In the genomic region with DNA sequence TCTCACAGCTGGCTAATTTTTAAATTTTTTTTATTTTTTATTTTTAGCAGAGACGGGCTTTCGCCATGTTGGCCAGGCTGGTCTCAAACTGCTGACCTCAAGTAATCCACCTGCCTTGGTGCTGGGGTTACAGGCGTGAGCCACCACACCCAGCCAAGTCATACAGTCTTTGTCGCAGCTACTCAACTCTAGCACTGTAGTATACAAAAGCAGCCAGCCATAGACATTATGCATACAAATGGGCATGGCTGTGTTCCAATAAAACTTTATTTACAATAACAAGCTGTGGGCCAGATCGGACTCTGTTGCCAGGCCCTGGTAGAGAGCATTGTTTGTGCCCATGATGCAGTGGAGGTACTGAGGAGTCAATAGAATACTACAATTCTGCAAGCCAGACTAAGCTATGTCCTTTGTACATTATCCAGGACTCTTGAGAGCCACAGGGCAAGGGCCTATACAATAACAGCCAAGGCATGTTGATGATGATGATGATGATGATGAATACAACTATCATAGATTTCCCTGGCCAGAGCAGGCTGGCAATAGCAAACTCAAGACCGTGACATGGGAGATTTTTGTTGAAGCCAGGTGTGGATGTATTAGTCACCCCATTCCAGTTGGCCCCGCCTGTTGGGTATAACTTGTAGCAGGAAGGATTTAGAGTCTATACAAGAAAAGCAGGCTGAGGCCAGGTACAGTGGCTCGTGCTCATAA, we compare ENCODE assay signal across 19 cellular contexts.
"Had no signal": no experiment of that assay in that cellular context is flagged by ENCODE, and none has a peak within 500 bp of the region (broad histone marks: within the 10 kb centered on the region; RNA-seq: fewer than 3 reads in every experiment).

No MANE protein-coding gene starts in this region.

- DNase-seq: activated CD4-positive, alpha-beta memory T cell treated with anti-CD3 and anti-CD28 coated beads for 36 hours; activated CD4-positive, alpha-beta T cell treated with anti-CD3 and anti-CD28 coated beads for 4 hours; activated CD4-positive, CD25-positive, alpha-beta regulatory T cell; activated naive CD4-positive, alpha-beta T cell treated with Interleukin-2 at 50 U/mL for 16 hours; activated naive CD8-positive, alpha-beta T cell treated with anti-CD3 and anti-CD28 coated beads for 36 hours; activated T-cell treated with anti-CD3 and anti-CD28 coated beads, Interleukin-2, amount 50 U/mL, for 48 hours; esophagus squamous epithelium; heart right ventricle; left lung; naive thymus-derived CD4-positive, alpha-beta T cell; occipital lobe; stimulated activated CD4-positive, alpha-beta T cell treated with anti-CD3 and anti-CD28 coated beads, Interleukin-2, amount 100 ng/mL, for 48 hours; stimulated activated CD8-positive, alpha-beta memory T cell treated with anti-CD3 and anti-CD28 coated beads, Interleukin-4, amount 100 ng/mL, for 48 hours; stimulated activated naive B cell treated with anti-CD40 and anti-IgM and Interleukin-4, amounts not matched to agents 10 μg/mL and 1 μg/mL and 100 μg/mL, for 72 hours; T-helper 17 cell; testis had no signal

- H3K36me3 ChIP-seq: heart right ventricle, left lung had no signal

- ATAC-seq: heart right ventricle; left lung; naive thymus-derived CD4-positive, alpha-beta T cell; sciatic nerve; stimulated activated naive B cell treated with anti-CD40 and anti-IgM and Interleukin-4, amounts not matched to agents 10 μg/mL and 1 μg/mL and 100 μg/mL, for 72 hours; T-helper 17 cell had no signal

- H3K27me3 ChIP-seq: testis had no signal

- H3K27ac ChIP-seq: heart right ventricle, left lung, testis had no signal

- H3K4me3 ChIP-seq: esophagus squamous epithelium, heart right ventricle, left lung, lung, smooth muscle cell, testis had no signal

- H3K4me1 ChIP-seq: esophagus squamous epithelium, heart right ventricle, left lung, testis had no signal

- H3K9me3 ChIP-seq: esophagus squamous epithelium, left lung, testis had no signal
